ENCODE assay signal across 12 cellular contexts in the genomic region with DNA sequence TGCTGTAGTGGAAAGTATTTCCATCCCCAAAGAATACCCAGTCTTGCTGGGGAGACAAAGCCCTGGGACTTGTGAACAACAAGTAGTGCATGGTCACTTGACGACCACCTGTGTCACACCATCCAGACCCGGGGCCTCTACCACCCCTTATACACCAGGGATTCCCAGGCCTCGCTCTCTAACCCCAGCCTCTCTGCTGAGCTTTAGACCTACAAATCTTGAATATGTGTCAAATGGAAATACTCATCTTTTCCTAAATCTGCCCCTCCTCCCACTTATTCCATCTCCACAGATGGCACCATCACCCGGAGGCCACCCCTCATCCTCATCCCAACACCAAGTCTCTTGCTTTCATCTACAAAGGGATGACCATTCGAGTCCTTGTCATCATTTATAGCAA. TPM values are rescaled to one million over a fixed set of nuclear protein-coding genes. Genes with fewer than 3 reads are reported as not detected.
DNase-seq lines count a peak whose midpoint lies in the region; ATAC-seq and TF ChIP-seq lines count a peak whose summit lies in the region.
"Had no signal": no experiment of that assay in that cellular context is flagged by ENCODE, and none has a peak within 500 bp of the region (broad histone marks: within the 10 kb centered on the region; RNA-seq: fewer than 3 reads in every experiment).

No MANE protein-coding gene starts in this region.

- no peak overlapping the region for H3K4me3 ChIP-seq in breast epithelium

- no peaks in the 10 kb centered on the region for H3K27me3 ChIP-seq in breast epithelium
- H3K27me3 ChIP-seq: upper lobe of left lung had no signal

- H3K27ac Mint-ChIP-seq in MCF 10A (ENCODE audit: low read depth, unreplicated experiment) (no peak overlapping the region), naive B cell (peak overlapping the region in 5 of 6 donors; percentile 61 to 100 (median 99)), type B pancreatic cell (no peak overlapping the region)
- peak overlapping the region; percentile 98 for H3K27ac Mint-ChIP-seq in activated naive CD8-positive, alpha-beta T cell treated with anti-CD3 and anti-CD28 coated beads for 36 hours

- intact Hi-C loops in breast epithelium (cut with DNase I; ENCODE audit: low total_unique reads) (loop anchor here (10.0 kb wide), 1 partner anchor 505 kb away; no protein-coding TSS in a partner anchor), MCF 10A (cut with micrococcal nuclease) (loop anchor here (2.0 kb wide), 1 partner anchor 193 kb away; no protein-coding TSS in a partner anchor)

- POLR2A ChIA-PET in MCF 10A (lab: Yijun Ruan, JAX): interaction anchor here (1.1 to 2.4 kb wide), 10 partner anchors 15 to 502 kb away, joined by 3 to 14 read pairs (median 8); no protein-coding TSS in a partner anchor

- H3K4me1 Mint-ChIP-seq in MCF 10A (ENCODE audit: insufficient read depth, unreplicated experiment): peaks cover 5% of the 10 kb centered on the region
- H3K4me1 Mint-ChIP-seq in activated naive CD8-positive, alpha-beta T cell treated with anti-CD3 and anti-CD28 coated beads for 36 hours: peaks cover 28% of the 10 kb centered on the region
- peaks cover 35 to 42% (median 40%) of the 10 kb centered on the region in 3 donors for H3K4me1 Mint-ChIP-seq in naive B cell
- peaks cover 26% of the 10 kb centered on the region for H3K4me1 Mint-ChIP-seq in type B pancreatic cell (ENCODE audit: unreplicated experiment)

- CTCF ChIA-PET in MCF 10A (lab: Yijun Ruan, JAX): interaction anchor here (0.5 to 23.4 kb wide), 9 partner anchors 12 to 649 kb away, joined by 3 to 991 read pairs (median 8); a partner anchor contains a TSS

- H3K4me3 Mint-ChIP-seq in MCF 10A (ENCODE audit: unreplicated experiment) (no peak overlapping the region), naive B cell (peak overlapping the region; percentile 95 to 100 (median 97)), type B pancreatic cell (peak overlapping the region; percentile 97)
- H3K4me3 Mint-ChIP-seq in activated naive CD8-positive, alpha-beta T cell treated with anti-CD3 and anti-CD28 coated beads for 36 hours: peak overlapping the region; percentile 99

- no peak for TF ChIP-seq POLR2A in breast epithelium (IDR thresholded peaks at IDR 0.05)

- ATAC-seq in naive B cell (ENCODE audit: low read depth in 2 of 2) (no peak), GM21447 (IDR thresholded peaks at IDR 0.05; ENCODE audit: unreplicated experiment) (no peak), HG03196 (IDR thresholded peaks at IDR 0.05; ENCODE audit: unreplicated experiment) (no peak)

- peaks cover 0 to 6% of the 10 kb centered on the region in 2 donors for H3K4me1 ChIP-seq in breast epithelium

- DNase-seq in breast epithelium (ENCODE audit: low spot score in 2 of 2) (no peak), MCF 10A (ENCODE audit: unreplicated experiment) (no peak), naive B cell (no peak), type B pancreatic cell (ENCODE audit: extremely low spot score, unreplicated experiment) (no peak), GM03348 (ENCODE audit: low spot score) (no peak)
- DNase-seq in activated naive CD8-positive, alpha-beta T cell treated with anti-CD3 and anti-CD28 coated beads for 36 hours: no peak
- DNase-seq: DMS79 treated with DMSO at 0.1 percent for 48 hours, NCI-H2107, T-helper 9 cell, upper lobe of left lung had no signal

- H3K36me3 Mint-ChIP-seq in MCF 10A (ENCODE audit: insufficient read depth, unreplicated experiment): peaks cover 7% of the 10 kb centered on the region
- peaks cover 18% of the 10 kb centered on the region for H3K36me3 Mint-ChIP-seq in activated naive CD8-positive, alpha-beta T cell treated with anti-CD3 and anti-CD28 coated beads for 36 hours
- peaks cover 9 to 16% of the 10 kb centered on the region in 2 donors for H3K36me3 Mint-ChIP-seq in naive B cell
- no peaks in the 10 kb centered on the region for H3K36me3 Mint-ChIP-seq in type B pancreatic cell

- TF ChIP-seq CTCF in breast epithelium (IDR thresholded peaks at IDR 0.05) (no peak), MCF 10A (IDR thresholded peaks at IDR 0.05; ENCODE audit: unreplicated experiment) (no peak), type B pancreatic cell (conservative IDR thresholded peaks at IDR 0.05) (no peak)

- no peaks in the 10 kb centered on the region for H3K27me3 Mint-ChIP-seq in MCF 10A (ENCODE audit: insufficient read depth, unreplicated experiment)
- H3K27me3 Mint-ChIP-seq in activated naive CD8-positive, alpha-beta T cell treated with anti-CD3 and anti-CD28 coated beads for 36 hours: no peaks in the 10 kb centered on the region
- no peaks in the 10 kb centered on the region for H3K27me3 Mint-ChIP-seq in naive B cell
- H3K27me3 Mint-ChIP-seq in type B pancreatic cell: no peaks in the 10 kb centered on the region

- H3K9me3 ChIP-seq in breast epithelium: no peaks in the 10 kb centered on the region
- H3K9me3 ChIP-seq: upper lobe of left lung had no signal

- no peaks in the 10 kb centered on the region for H3K36me3 ChIP-seq in breast epithelium
- H3K36me3 ChIP-seq: upper lobe of left lung had no signal

- peak overlapping the region; percentile 93 to 96 for H3K27ac ChIP-seq in breast epithelium

- BruUV-seq in MCF 10A (replicated peaks; lab: Mats Ljungman, UMichigan): no TSS peak

- H3K9me3 Mint-ChIP-seq in MCF 10A (ENCODE audit: unreplicated experiment): no peaks in the 10 kb centered on the region
- peaks cover 1% of the 10 kb centered on the region for H3K9me3 Mint-ChIP-seq in activated naive CD8-positive, alpha-beta T cell treated with anti-CD3 and anti-CD28 coated beads for 36 hours
- no peaks in the 10 kb centered on the region for H3K9me3 Mint-ChIP-seq in naive B cell
- H3K9me3 Mint-ChIP-seq in type B pancreatic cell: no peaks in the 10 kb centered on the region

RNA-seq across cellular contexts. Expression of a gene that starts 0.9 kb away (rescaled TPM):
- 10 to 100 TPM; 10.7 to 14.8 (median 10.8) TPM for total RNA-seq in breast epithelium
- total RNA-seq in MCF 10A (2022): 4.2 and 8.0 TPM in 2 replicates
- 1 to 10 TPM; 4.1 to 4.3 TPM for total RNA-seq in activated naive CD8-positive, alpha-beta T cell treated with anti-CD3 and anti-CD28 coated beads for 36 hours
- polyA plus RNA-seq in naive B cell (ENCODE audit: low read depth in 6 of 6): 10 to 100 TPM in 1 of 6 donors, 1 to 10 TPM in 5; 5.0 to 10.1 (median 7.1) TPM
- total RNA-seq in type B pancreatic cell (ENCODE audit: low replicate concordance): 4.2 and 5.0 TPM in 2 replicates

RNA-seq across cellular contexts. Expression of a gene that starts 14.3 kb away (rescaled TPM):
- total RNA-seq in breast epithelium: 1 to 10 TPM; 1.3 to 6.3 (median 2.3) TPM
- total RNA-seq in MCF 10A (2022): 11.9 and 13.7 TPM in 2 replicates
- 10 to 100 TPM; 68.1 to 70.7 TPM for total RNA-seq in activated naive CD8-positive, alpha-beta T cell treated with anti-CD3 and anti-CD28 coated beads for 36 hours
- polyA plus RNA-seq in naive B cell (ENCODE audit: low read depth in 6 of 6): 1 to 10 TPM in 4 of 6 donors, under 1 TPM in 2; 0.52 to 8.9 (median 1.8) TPM
- total RNA-seq in type B pancreatic cell (ENCODE audit: low replicate concordance): 9.7 and 14.6 TPM in 2 replicates

Comparison
In these comparisons a context has a peak if more than half of its experiments do, and no peak if none do; other contexts are left out.
1. H3K27ac Mint-ChIP-seq: peak in activated naive CD8-positive, alpha-beta T cell treated with anti-CD3 and anti-CD28 coated beads for 36 hours (single experiment) and naive B cell (5 of 6); none in MCF 10A (single experiment) and type B pancreatic cell (single experiment).